21 cellular contexts compared by ENCODE assay signal in the genomic region with DNA sequence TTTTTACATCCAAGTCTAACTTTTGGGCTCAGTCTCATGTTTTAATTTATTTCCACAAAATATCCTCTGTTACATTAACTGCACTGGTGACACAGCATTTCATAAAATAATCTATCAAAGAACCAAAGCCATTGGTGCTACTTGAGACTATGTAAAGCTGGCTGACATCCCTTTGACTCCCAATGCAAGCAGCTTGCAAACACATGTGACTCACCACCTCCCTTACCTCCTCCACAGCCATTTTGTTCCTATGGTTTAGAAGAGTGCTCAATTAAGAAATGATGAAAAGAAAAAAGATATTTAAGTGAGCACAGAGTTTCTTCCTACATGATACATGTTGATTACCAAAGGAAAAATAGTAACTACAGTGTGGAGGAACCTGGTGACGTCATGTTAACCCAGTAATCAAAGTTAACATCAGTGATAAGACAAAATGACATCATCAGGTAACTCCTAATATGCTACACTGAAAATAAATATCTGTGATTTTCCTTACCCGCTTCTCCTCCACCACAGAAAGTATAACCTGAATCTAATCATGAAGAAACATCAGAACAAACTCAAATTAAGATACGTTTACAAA. TPM values are rescaled to one million over a fixed set of nuclear protein-coding genes. Genes with fewer than 3 reads are reported as not detected.
A peak's percentile ranks its signal among the peaks of the same experiment; 100 is the strongest.
DNase-seq lines count a peak whose midpoint lies in the region; FAIRE-seq and TF ChIP-seq lines count a peak whose summit lies in the region.
"Had no signal": no experiment of that assay in that cellular context is flagged by ENCODE, and none has a peak within 500 bp of the region (broad histone marks: within the 10 kb centered on the region; RNA-seq: fewer than 3 reads in every experiment).

No MANE protein-coding gene starts in this region.

- H2BK12ac ChIP-seq in H1 (ENCODE audit: low read depth, low read length), result no peak overlapping the region

- no peak overlapping the region for H2AK5ac ChIP-seq in H1 (ENCODE audit: low read depth, low read length)
- no peak overlapping the region for H2AK5ac ChIP-seq in mesendoderm (ENCODE audit: low read length)

- no peak for TF ChIP-seq RAD21 in H1 (IDR thresholded peaks at IDR 0.05 in 1 of 2, conservative IDR thresholded peaks at IDR 0.05 in 1 of 2; ENCODE audit: low read depth in 2 of 2, low read length in 2 of 2)

- H3K4me2 ChIP-seq in H1 (ENCODE audit: insufficient read depth in 1 of 2, low read depth in 2 of 2, low read length in 2 of 2) (no peak overlapping the region), mesendoderm (ENCODE audit: low read length) (no peak overlapping the region)

- no peak overlapping the region for H2BK15ac ChIP-seq in H1 (ENCODE audit: low read length)
- H2BK15ac ChIP-seq in mesendoderm (replicated peaks; ENCODE audit: low read depth), result no peak overlapping the region

- H3K79me2 ChIP-seq in H1 (ENCODE audit: control insufficient read depth in 1 of 2, insufficient read depth in 2 of 2, low read length in 2 of 2), result no peaks in the 10 kb centered on the region
- H3K79me2 ChIP-seq in mesendoderm (ENCODE audit: control insufficient read depth, insufficient read depth, low read length), result no peaks in the 10 kb centered on the region

- no peaks in the 10 kb centered on the region for H3K27me3 Mint-ChIP-seq in activated T-helper 1 cell treated with anti-CD3 and anti-CD28 coated beads, Interleukin-12 subunit alpha, Interleukin-12 subunit beta, Interleukin-2, Interleukin-4 antibody, amounts not matched to agents 30 ng/mL and 10 ng/mL and 1 ng/mL, durations not matched to agents 14 hours and 24 hours and 36 hours (ENCODE audit: insufficient read depth)
- H3K27me3 Mint-ChIP-seq: CD4-positive, alpha-beta T cell had no signal

- peak; percentile 12 for DNase-seq in OCI-M1 (lab: John Stamatoyannopoulos, UW)
- no peak for DNase-seq in H1 (ENCODE audit: low read depth in 1 of 2, low spot score in 2 of 2)
- DNase-seq in mesendoderm, result peak; percentile 27
- no peak for DNase-seq in activated T-helper 1 cell treated with anti-CD3 and anti-CD28 coated beads, Interleukin-12 subunit alpha, Interleukin-12 subunit beta, Interleukin-2, Interleukin-4 antibody, amounts not matched to agents 30 ng/mL and 10 ng/mL and 1 ng/mL, durations not matched to agents 14 hours and 24 hours and 36 hours (ENCODE audit: low spot score)
- DNase-seq in C1 segment of cervical spinal cord (lab: John Stamatoyannopoulos, UW), result no peak
- DNase-seq in NCI-H526 (lab: John Stamatoyannopoulos, UW), result no peak
- DNase-seq: CD4-positive, alpha-beta T cell; COR-L47; DND-41; NCI-H1105; NCI-H2081; NCI-H446 treated with DMSO at 0.1 percent for 48 hours; NK-92 treated with Interleukin-12 subunit alpha and Interleukin-12 subunit beta, amount 100 ng/mL, for 24 hours had no signal

- no peaks in the 10 kb centered on the region for H3K36me3 ChIP-seq in HEK293 (ENCODE audit: control insufficient read depth in 2 of 2, insufficient read depth in 1 of 2, low read length in 2 of 2)
- H3K36me3 ChIP-seq in H1 (ENCODE audit: control insufficient read depth in 2 of 4, insufficient read depth in 4 of 4, low read length in 3 of 4), result no peaks in the 10 kb centered on the region
- H3K36me3 ChIP-seq in mesendoderm (ENCODE audit: control insufficient read depth, insufficient read depth, low read length), result no peaks in the 10 kb centered on the region
- H3K36me3 ChIP-seq: SJSA1 had no signal

- CTCF ChIA-PET in HEK293 (lab: Yijun Ruan, JAX), result no interaction called here
- CTCF ChIA-PET in H1 (lab: Charles Lee; ENCODE audit: partially characterized antibody), result no interaction called here

- peaks cover 8% of the 10 kb centered on the region for H3K9me3 Mint-ChIP-seq in activated T-helper 1 cell treated with anti-CD3 and anti-CD28 coated beads, Interleukin-12 subunit alpha, Interleukin-12 subunit beta, Interleukin-2, Interleukin-4 antibody, amounts not matched to agents 30 ng/mL and 10 ng/mL and 1 ng/mL, durations not matched to agents 14 hours and 24 hours and 36 hours
- H3K9me3 Mint-ChIP-seq: T-helper 1 cell treated with Interleukin-12 subunit alpha and Interleukin-12 subunit beta and Interleukin-4 antibody, amounts not matched to agents 30 μg/mL and 1 μg/mL, for 36 hours had no signal

- TF ChIP-seq CTCF in HEK293 (tag by site-specific recombination; IDR thresholded peaks at IDR 0.05) (no peak), H1 (IDR thresholded peaks at IDR 0.05; ENCODE audit: control extremely low read depth in 1 of 3, insufficient read depth in 1 of 3, low read depth in 1 of 3, low read length in 3 of 3) (no peak)

- no peak overlapping the region for H4K8ac ChIP-seq in H1 (ENCODE audit: extremely low read depth, insufficient read depth, low read length)
- H4K8ac ChIP-seq in mesendoderm (ENCODE audit: low read depth, low read length), result no peak overlapping the region

- no peak overlapping the region for H2BK20ac ChIP-seq in H1 (ENCODE audit: low read length)

- H2BK5ac ChIP-seq in H1 (ENCODE audit: low read depth, low read length), result no peak overlapping the region
- no peak overlapping the region for H2BK5ac ChIP-seq in mesendoderm (ENCODE audit: low read length)

- no peak overlapping the region for H4K91ac ChIP-seq in H1 (replicated peaks; ENCODE audit: insufficient read length, low read length)

- WGBS in H1 (ENCODE audit: extremely low coverage in 1 of 2, insufficient coverage in 1 of 2, insufficient read length in 1 of 2, insufficient replicate concordance in 2 of 2, low coverage in 1 of 2, low lambda C conversion rate in 2 of 2, missing lambda C conversion rate in 1 of 2), 2 experiments, result 84% methylated on average over 3 of the region's 3 CpGs; no CpG with 5 or more reads in 1 of the 2 experiments
- WGBS in mesendoderm (ENCODE audit: extremely low coverage, insufficient coverage, low lambda C conversion rate), result no CpG with 5 or more reads among the region's 3 CpGs

- peak overlapping the region; percentile 73; the same call in 1 of the 2 replicates for H2AFZ ChIP-seq in H1 (ENCODE audit: low read length)

- H3K27ac Mint-ChIP-seq in activated T-helper 1 cell treated with anti-CD3 and anti-CD28 coated beads, Interleukin-12 subunit alpha, Interleukin-12 subunit beta, Interleukin-2, Interleukin-4 antibody, amounts not matched to agents 30 ng/mL and 10 ng/mL and 1 ng/mL, durations not matched to agents 14 hours and 24 hours and 36 hours, result no peak overlapping the region
- H3K27ac Mint-ChIP-seq: CD4-positive, alpha-beta T cell; T-helper 1 cell treated with Interleukin-12 subunit alpha and Interleukin-12 subunit beta and Interleukin-4 antibody, amounts not matched to agents 30 μg/mL and 1 μg/mL, for 36 hours had no signal

- no peaks in the 10 kb centered on the region for H3K79me1 ChIP-seq in H1 (ENCODE audit: low read depth, low read length)
- no peaks in the 10 kb centered on the region for H3K79me1 ChIP-seq in mesendoderm (ENCODE audit: low read length)

- H3K56ac ChIP-seq in H1 (replicated peaks; ENCODE audit: insufficient read length, low read depth, low read length) (no peak overlapping the region), mesendoderm (ENCODE audit: low read length) (no peak overlapping the region)

- intact Hi-C loops in activated T-helper 1 cell treated with anti-CD3 and anti-CD28 coated beads, Interleukin-12 subunit alpha, Interleukin-12 subunit beta, Interleukin-2, Interleukin-4 antibody, amounts not matched to agents 30 ng/mL and 10 ng/mL and 1 ng/mL, durations not matched to agents 14 hours and 24 hours and 36 hours (cut with micrococcal nuclease), result no loop called here

- no peaks in the 10 kb centered on the region for H4K20me1 ChIP-seq in H1 (replicated peaks in 1 of 2; ENCODE audit: control insufficient read depth in 1 of 2, insufficient read depth in 2 of 2, low read length in 2 of 2)

- H3K23ac ChIP-seq in H1 (ENCODE audit: insufficient read length) (no peak overlapping the region), mesendoderm (ENCODE audit: low read length) (no peak overlapping the region)

- H3K4ac ChIP-seq in H1 (replicated peaks; ENCODE audit: insufficient read length, low read depth, low read length), result no peak overlapping the region
- no peak overlapping the region for H3K4ac ChIP-seq in mesendoderm (ENCODE audit: low read depth, low read length)

- FAIRE-seq in H1 (lab: Jason Lieb, UNC), result no peak
- FAIRE-seq: H54, RCC 7860 had no signal

- H3K4me1 ChIP-seq in HEK293 (ENCODE audit: control insufficient read depth, insufficient read depth, low read length) (no peaks in the 10 kb centered on the region), H1 (replicated peaks in 1 of 4; ENCODE audit: control insufficient read depth in 3 of 4, insufficient read depth in 4 of 4, low read length in 3 of 4) (no peaks in the 10 kb centered on the region), mesendoderm (ENCODE audit: control insufficient read depth, low read depth, low read length) (no peaks in the 10 kb centered on the region)
- H3K4me1 ChIP-seq: SJSA1 had no signal

- H3K9me3 ChIP-seq in HEK293 (ENCODE audit: control insufficient read depth, insufficient read depth, low read depth, low read length) (no peaks in the 10 kb centered on the region), H1 (ENCODE audit: insufficient read depth in 2 of 2, low read depth in 1 of 2, low read length in 1 of 2) (no peaks in the 10 kb centered on the region)
- H3K9me3 ChIP-seq: SJSA1 had no signal

- no peaks in the 10 kb centered on the region for H3K4me1 Mint-ChIP-seq in activated T-helper 1 cell treated with anti-CD3 and anti-CD28 coated beads, Interleukin-12 subunit alpha, Interleukin-12 subunit beta, Interleukin-2, Interleukin-4 antibody, amounts not matched to agents 30 ng/mL and 10 ng/mL and 1 ng/mL, durations not matched to agents 14 hours and 24 hours and 36 hours (ENCODE audit: low read depth)

- H3K9ac ChIP-seq in H1 (replicated peaks in 1 of 4; ENCODE audit: extremely low read depth in 1 of 4, low read depth in 3 of 4, low read length in 3 of 4) (no peak overlapping the region), mesendoderm (ENCODE audit: low read length) (no peak overlapping the region)

- no peaks in the 10 kb centered on the region for H3K36me3 Mint-ChIP-seq in activated T-helper 1 cell treated with anti-CD3 and anti-CD28 coated beads, Interleukin-12 subunit alpha, Interleukin-12 subunit beta, Interleukin-2, Interleukin-4 antibody, amounts not matched to agents 30 ng/mL and 10 ng/mL and 1 ng/mL, durations not matched to agents 14 hours and 24 hours and 36 hours (ENCODE audit: low read depth)

- no peak for TF ChIP-seq POLR2A in H1 (IDR thresholded peaks at IDR 0.05; ENCODE audit: control extremely low read depth in 1 of 2, low read depth in 2 of 2, low read length in 2 of 2)

- H3K27me3 ChIP-seq in H1 (replicated peaks in 1 of 4; ENCODE audit: control insufficient read depth in 3 of 4, extremely low read depth in 1 of 4, insufficient read depth in 3 of 4, low read length in 3 of 4), result no peaks in the 10 kb centered on the region
- no peaks in the 10 kb centered on the region for H3K27me3 ChIP-seq in mesendoderm (ENCODE audit: insufficient read depth, low read length, poor library complexity)

- H3K14ac ChIP-seq in H1 (ENCODE audit: insufficient read length), result no peak overlapping the region

- H3K4me3 Mint-ChIP-seq in activated T-helper 1 cell treated with anti-CD3 and anti-CD28 coated beads, Interleukin-12 subunit alpha, Interleukin-12 subunit beta, Interleukin-2, Interleukin-4 antibody, amounts not matched to agents 30 ng/mL and 10 ng/mL and 1 ng/mL, durations not matched to agents 14 hours and 24 hours and 36 hours, result no peak overlapping the region
- H3K4me3 Mint-ChIP-seq: CD4-positive, alpha-beta T cell; T-helper 1 cell treated with Interleukin-12 subunit alpha and Interleukin-12 subunit beta and Interleukin-4 antibody, amounts not matched to agents 30 μg/mL and 1 μg/mL, for 36 hours had no signal

- POLR2A ChIA-PET in HEK293 (lab: Yijun Ruan, JAX), result no interaction called here
- POLR2A ChIA-PET in H1 (lab: Charles Lee; ENCODE audit: partially characterized antibody), result no interaction called here

- no peak overlapping the region for H2BK120ac ChIP-seq in H1 (replicated peaks; ENCODE audit: low read depth, low read length)
- H2BK120ac ChIP-seq in mesendoderm (ENCODE audit: low read depth, low read length), result no peak overlapping the region

- H4K5ac ChIP-seq in H1 (ENCODE audit: insufficient read length, low read depth, low read length) (no peak overlapping the region), mesendoderm (ENCODE audit: low read length) (no peak overlapping the region)

- TF ChIP-seq EP300 in H1 (IDR thresholded peaks at IDR 0.05; ENCODE audit: borderline replicate concordance in 1 of 2, low read depth in 2 of 2, low read length in 2 of 2), result no peak

- H3K4me3 ChIP-seq in HEK293 (ENCODE audit: low read depth, low read length) (no peak overlapping the region), H1 (ENCODE audit: extremely low read depth in 1 of 4, insufficient read depth in 2 of 4, low read depth in 3 of 4, low read length in 4 of 4) (no peak overlapping the region), mesendoderm (ENCODE audit: low read length) (no peak overlapping the region)
- H3K4me3 ChIP-seq: SJSA1 had no signal

- H3K18ac ChIP-seq in H1 (ENCODE audit: extremely low read depth, low read length) (no peak overlapping the region), mesendoderm (ENCODE audit: low read length) (no peak overlapping the region)

- no peaks in the 10 kb centered on the region for H3K23me2 ChIP-seq in H1 (ENCODE audit: low read depth, low read length)

- H3K27ac ChIP-seq in HEK293 (ENCODE audit: extremely low read depth, low read depth, low read length) (no peak overlapping the region), H1 (ENCODE audit: low read depth, low read length) (no peak overlapping the region), mesendoderm (ENCODE audit: low read depth, low read length) (no peak overlapping the region)
- H3K27ac ChIP-seq: SJSA1 had no signal

RNA-seq across cellular contexts. Expression of gene LGSN, which starts 53.3 kb away (rescaled TPM):
- 0.19 TPM in 1 of 2 replicates, not detected in the other for total RNA-seq in H1 (2021; fragmentation: NEBNext Ultra II Directional; extraction: Animal tissue kit (Norgen Biotek cat#: 25700))
- 0.03 and 0.08 TPM in 2 replicates for polyA plus RNA-seq in H1 (2011; rRNA removed)
- 0.04 TPM for polyA plus RNA-seq in H1 (2011; cell fraction: cytosol; rRNA removed)
- 0.17 TPM for polyA plus RNA-seq in H1 (2011; cell fraction: nucleus; rRNA removed)
- 0.05 to 0.12 TPM in 2 of 4 replicates, not detected in the others for polyA plus RNA-seq in H1 (2012, experiment 1 of 2)
- polyA plus RNA-seq in H1 (2012, experiment 2 of 2), result not detected
- polyA plus RNA-seq in H1 (2013, experiment 1 of 2), result 0.16 TPM
- polyA plus RNA-seq in H1 (2013, experiment 2 of 2), result 0.17 TPM
- 0.07 and 0.22 TPM in 2 replicates for polyA minus RNA-seq in H1 (2011; rRNA and poly(A)+ RNA removed)
- not detected for polyA minus RNA-seq in H1 (2011; cell fraction: cytosol; rRNA and poly(A)+ RNA removed)
- polyA minus RNA-seq in H1 (2011; cell fraction: nucleus; rRNA and poly(A)+ RNA removed), result 0.50 TPM
- polyA plus RNA-seq in mesendoderm (2013, experiment 1 of 2), result 0.14 TPM
- polyA plus RNA-seq in mesendoderm (2013, experiment 2 of 2), result 0.08 TPM
- total RNA-seq in activated T-helper 1 cell treated with anti-CD3 and anti-CD28 coated beads, Interleukin-12 subunit alpha, Interleukin-12 subunit beta, Interleukin-2, Interleukin-4 antibody, amounts not matched to agents 30 ng/mL and 10 ng/mL and 1 ng/mL, durations not matched to agents 14 hours and 24 hours and 36 hours, result not detected in 2 replicates
- total RNA-seq: CD4-positive, alpha-beta T cell; G401; Right ventricle myocardium inferior; SJSA1 had no signal
- polyA plus RNA-seq: BJ had no signal

Comparison
In these comparisons a context has a peak if more than half of its experiments do, and no peak if none do; other contexts are left out.
1. DNase-seq: peak in OCI-M1 (single experiment) and mesendoderm (single experiment); none in H1 (0 of 2), activated T-helper 1 cell treated with anti-CD3 and anti-CD28 coated beads, Interleukin-12 subunit alpha, Interleukin-12 subunit beta, Interleukin-2, Interleukin-4 antibody, amounts not matched to agents 30 ng/mL and 10 ng/mL and 1 ng/mL, durations not matched to agents 14 hours and 24 hours and 36 hours (single experiment), C1 segment of cervical spinal cord (0 of 14) and NCI-H526 (0 of 2).
2. Of the 6 proteins assayed by ChIP-seq in both HEK293 and H1: peak only in HEK293: ATF2; only in H1: none; in both: none; in neither: 5.